Comparison of ENCODE assay signal across 7 cellular contexts in the genomic region with DNA sequence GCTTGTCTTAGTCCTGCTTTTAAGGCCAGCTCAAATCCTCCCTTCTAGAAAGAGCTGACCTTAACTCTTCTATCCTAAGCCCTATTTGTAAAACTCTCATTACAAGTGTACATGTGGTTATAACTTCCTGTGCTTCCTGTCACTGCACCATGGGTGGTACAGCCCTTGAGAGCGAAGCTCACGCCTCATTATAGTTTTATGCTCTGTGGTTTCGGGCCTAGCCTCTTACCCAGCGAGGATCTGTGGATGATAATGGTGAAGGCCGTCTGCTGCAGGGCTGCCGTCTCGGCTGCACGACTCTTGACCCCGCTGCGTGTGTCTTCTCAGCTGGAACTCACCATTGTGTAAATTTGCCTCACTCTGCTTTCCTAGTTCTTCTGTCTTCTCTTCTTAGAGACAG.
A peak's percentile ranks its signal among the peaks of the same experiment; 100 is the strongest.
DNase-seq lines count a peak whose midpoint lies in the region; ATAC-seq and FAIRE-seq lines count a peak whose summit lies in the region.

No MANE protein-coding gene starts in this region.

- H3K18ac ChIP-seq in trophoblast cell (ENCODE audit: low read length), result no peak overlapping the region

- H3K27me3 ChIP-seq in trophoblast cell (ENCODE audit: insufficient read depth, low read length), result no peaks in the 10 kb centered on the region

- peak; percentile 73 for DNase-seq in RCC 7860 (ENCODE audit: low spot score)
- DNase-seq in effector CD4-positive, alpha-beta T cell, result peak; percentile 18
- DNase-seq in DMS 273 (lab: John Stamatoyannopoulos, UW; ENCODE audit: unreplicated experiment), result no peak
- no peak for DNase-seq in C1 segment of cervical spinal cord (lab: John Stamatoyannopoulos, UW)
- no peak for DNase-seq in trophoblast cell

- no peak overlapping the region for H4K12ac ChIP-seq in trophoblast cell (ENCODE audit: low read depth, low read length)

- H3K23ac ChIP-seq in trophoblast cell (ENCODE audit: low read length), result no peak overlapping the region

- H3K36me3 ChIP-seq in trophoblast cell (ENCODE audit: control insufficient read depth in 1 of 2, insufficient read depth in 2 of 2, low read length in 2 of 2), result peaks cover 16 to 23% of the 10 kb centered on the region in 2 experiments

- H2BK120ac ChIP-seq in trophoblast cell (ENCODE audit: insufficient read depth, low read length, poor library complexity), result no peak overlapping the region

- ATAC-seq in GM19025 (IDR thresholded peaks at IDR 0.05; ENCODE audit: low read depth, unreplicated experiment) (peak; percentile 69), HG02981 (IDR thresholded peaks at IDR 0.05; ENCODE audit: unreplicated experiment) (peak; percentile 94)

- no peak overlapping the region for H3K4me3 ChIP-seq in trophoblast cell (ENCODE audit: low read depth, low read length)

- H3K79me1 ChIP-seq in trophoblast cell (ENCODE audit: low read length), result no peaks in the 10 kb centered on the region

- no peak overlapping the region for H2BK12ac ChIP-seq in trophoblast cell (ENCODE audit: low read length)

- no peak overlapping the region for H4K8ac ChIP-seq in trophoblast cell (ENCODE audit: low read depth, low read length)

- no peak overlapping the region for H3K14ac ChIP-seq in trophoblast cell (ENCODE audit: low read length)

- WGBS in trophoblast cell (ENCODE audit: extremely low coverage, insufficient coverage, insufficient read length), result no CpG with 5 or more reads among the region's 10 CpGs

- H2AK5ac ChIP-seq in trophoblast cell (ENCODE audit: low read length), result no peak overlapping the region

- peaks cover 1% of the 10 kb centered on the region for H3K9me3 ChIP-seq in trophoblast cell (ENCODE audit: insufficient read depth, low read depth, low read length)

- H3K4me1 ChIP-seq in trophoblast cell (ENCODE audit: control insufficient read depth in 1 of 2, insufficient read depth in 2 of 2, low read length in 2 of 2), result peaks cover 3% of the 10 kb centered on the region in 2 experiments

- no peaks in the 10 kb centered on the region for H3K79me2 ChIP-seq in trophoblast cell (ENCODE audit: control insufficient read depth, insufficient read depth, low read length, poor library complexity)

- H2AFZ ChIP-seq in trophoblast cell (ENCODE audit: insufficient read depth, low read length, poor library complexity), result no peak overlapping the region

- no peak overlapping the region for H4K91ac ChIP-seq in trophoblast cell (ENCODE audit: low read depth, low read length)

- no peak overlapping the region for H3K4ac ChIP-seq in trophoblast cell (ENCODE audit: low read depth, low read length)

- no peak overlapping the region for H3K4me2 ChIP-seq in trophoblast cell (ENCODE audit: low read length)

- H3K9ac ChIP-seq in trophoblast cell (ENCODE audit: low read length), result no peak overlapping the region

- FAIRE-seq in RCC 7860 (lab: Jason Lieb, UNC), result peak; percentile 45

- no peak overlapping the region for H2BK5ac ChIP-seq in trophoblast cell (ENCODE audit: low read depth, low read length, poor library complexity)

- no peak overlapping the region for H3K27ac ChIP-seq in trophoblast cell (ENCODE audit: low read depth, low read length)

Comparison
In these comparisons a context has a peak if more than half of its experiments do, and no peak if none do; other contexts are left out.
1. DNase-seq: peak in RCC 7860 (single experiment) and effector CD4-positive, alpha-beta T cell (single experiment); none in DMS 273 (single experiment), C1 segment of cervical spinal cord (0 of 14) and trophoblast cell (0 of 2).